In the genomic region with DNA sequence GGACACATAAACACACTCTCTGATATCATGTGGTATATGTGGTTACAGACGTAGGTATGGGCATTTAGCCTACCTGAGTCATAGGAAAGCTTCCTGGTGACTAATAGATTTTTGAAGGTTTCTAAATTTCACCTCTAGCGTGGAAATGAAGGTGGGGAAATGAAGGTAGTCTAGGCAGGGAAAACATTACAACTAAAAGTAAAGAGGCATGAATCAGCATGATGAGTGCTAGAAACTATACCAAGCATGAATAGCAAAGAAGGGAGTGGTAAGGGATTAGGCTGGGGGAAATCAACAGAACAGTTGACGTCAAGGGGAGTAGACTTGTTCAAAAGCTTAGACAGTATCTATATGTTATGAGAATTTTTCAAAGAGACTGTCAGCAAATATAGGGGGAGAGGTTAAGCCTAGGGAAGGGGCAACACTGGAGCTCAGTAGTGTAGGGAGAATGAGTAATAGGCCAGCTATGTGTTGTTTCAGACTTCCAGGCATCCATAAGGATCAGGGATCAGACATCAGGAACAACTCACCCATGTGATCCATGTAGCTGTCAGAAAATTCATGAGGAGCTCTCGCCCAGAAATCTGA, we compare ENCODE assay signal across 12 cellular contexts.
DNase-seq lines count a peak whose midpoint lies in the region; ATAC-seq and TF ChIP-seq lines count a peak whose summit lies in the region.
"Had no signal": no experiment of that assay in that cellular context is flagged by ENCODE, and none has a peak within 500 bp of the region (broad histone marks: within the 10 kb centered on the region; RNA-seq: fewer than 3 reads in every experiment).

No MANE protein-coding gene starts in this region.

- peak overlapping the region; percentile 69 for H3K4me2 ChIP-seq in PC-9

- no peaks in the 10 kb centered on the region for H3F3A ChIP-seq in PC-9 (ENCODE audit: insufficient read depth, low read depth)

- H3K27me3 ChIP-seq in PC-9 (ENCODE audit: insufficient read depth, low read depth) (no peaks in the 10 kb centered on the region), adrenal gland (peaks cover 3% of the 10 kb centered on the region), Peyer's patch (no peaks in the 10 kb centered on the region)
- H3K27me3 ChIP-seq: tibial nerve had no signal

- H3K4me1 ChIP-seq in PC-9 (replicated peaks; ENCODE audit: insufficient read depth) (peaks cover 24% of the 10 kb centered on the region), adrenal gland (replicated peaks in 1 of 2) (no peaks in the 10 kb centered on the region), Peyer's patch (no peaks in the 10 kb centered on the region)
- H3K4me1 ChIP-seq: tibial nerve had no signal

- no peaks in the 10 kb centered on the region for H4K20me1 ChIP-seq in PC-9 (ENCODE audit: insufficient read depth)

- H3K27ac ChIP-seq in PC-9 = peak overlapping the region; percentile 98
- H3K27ac ChIP-seq in adrenal gland = no peak overlapping the region
- no peak overlapping the region for H3K27ac ChIP-seq in Peyer's patch
- H3K27ac ChIP-seq: tibial nerve had no signal

- H3K36me3 ChIP-seq in PC-9 (ENCODE audit: low read depth) (no peaks in the 10 kb centered on the region), adrenal gland (replicated peaks in 1 of 2) (no peaks in the 10 kb centered on the region), Peyer's patch (no peaks in the 10 kb centered on the region)
- H3K36me3 ChIP-seq: tibial nerve had no signal

- H3K9me3 ChIP-seq in PC-9 (ENCODE audit: insufficient read depth, low read depth) (no peaks in the 10 kb centered on the region), adrenal gland (replicated peaks in 1 of 3) (no peaks in the 10 kb centered on the region), Peyer's patch (no peaks in the 10 kb centered on the region)
- H3K9me3 ChIP-seq: tibial nerve had no signal

- no peaks in the 10 kb centered on the region for H3K79me2 ChIP-seq in PC-9 (ENCODE audit: low read depth)

- POLR2A ChIA-PET in PC-9 (lab: Charles Lee; ENCODE audit: unreplicated experiment) = interaction anchor here (0.6 to 0.7 kb wide), 2 partner anchors 30 to 1289 kb away, joined by 3 to 4 read pairs; no protein-coding TSS in a partner anchor

- intact Hi-C loops in PC-9 (cut with micrococcal nuclease; ENCODE audit: unreplicated experiment) = no loop called here
- intact Hi-C loops in adrenal gland (cut with DNase I) = no loop called here

- H2AFZ ChIP-seq in PC-9 = no peak overlapping the region

- 60 to 71% (median 65%) methylated on average over 4 of the region's 4 CpGs for WGBS in adrenal gland, 4 donors

- H3K9me2 ChIP-seq in PC-9 (ENCODE audit: insufficient read depth) = no peaks in the 10 kb centered on the region

- DNase-seq in GM04504 (ENCODE audit: low read depth) (peak; percentile 45), PC-9 (peak; percentile 13 to 84), renal cortical epithelial cell (ENCODE audit: low read depth) (peak; percentile 97), NCI-H1417 treated with DMSO at 0.1 percent for 48 hours (lab: John Stamatoyannopoulos, UW) (no peak), adrenal gland (no peak), Peyer's patch (no peak)
- DNase-seq: activated naive CD8-positive, alpha-beta T cell treated with anti-CD3 and anti-CD28 coated beads, Interleukin-2, amount 10 ng/mL, durations not matched to agents 7 days and 5 days; head of caudate nucleus; stimulated activated CD4-positive, alpha-beta T cell treated with anti-CD3 and anti-CD28 coated beads, Interleukin-4, amount 100 ng/mL, for 24 hours had no signal

- no TSS peak for BruUV-seq in PC-9 (replicated peaks; lab: Mats Ljungman, UMichigan)

- CTCF ChIA-PET in PC-9 (lab: Charles Lee) = interaction anchor here (0.6 kb wide), 1 partner anchor 1065 kb away, joined by 3 read pairs; no protein-coding TSS in a partner anchor

- ATAC-seq in esophagus mucosa (peak; percentile 97), HG02798 (IDR thresholded peaks at IDR 0.05; ENCODE audit: poor library complexity, unreplicated experiment) (no peak)

- TF ChIP-seq CTCF in PC-9 (conservative IDR thresholded peaks at IDR 0.05) = no peak
- no peak for TF ChIP-seq CTCF in adrenal gland (IDR thresholded peaks at IDR 0.05)
- no peak for TF ChIP-seq CTCF in Peyer's patch (IDR thresholded peaks at IDR 0.05)

- H3K4me3 ChIP-seq in PC-9 (no peak overlapping the region), adrenal gland (no peak overlapping the region), Peyer's patch (no peak overlapping the region)
- H3K4me3 ChIP-seq: tibial nerve had no signal

- TF ChIP-seq POLR2A in adrenal gland (IDR thresholded peaks at IDR 0.05) = no peak
- no peak for TF ChIP-seq POLR2A in Peyer's patch (IDR thresholded peaks at IDR 0.05)

Comparison
In these comparisons a context has a peak if more than half of its experiments do, and no peak if none do; other contexts are left out.
1. DNase-seq: peak in GM04504 (single experiment), PC-9 (2 of 2) and renal cortical epithelial cell (single experiment); none in NCI-H1417 treated with DMSO at 0.1 percent for 48 hours (single experiment), adrenal gland (0 of 7) and Peyer's patch (0 of 3).